Comparison of ENCODE assay signal across 13 cellular contexts in genomic region chr1:84720275-84720780, GRCh38. TPM values are rescaled to one million over a fixed set of nuclear protein-coding genes. Genes with fewer than 3 reads are reported as not detected.
DNase-seq lines count a peak whose midpoint lies in the region; ATAC-seq, FAIRE-seq and TF ChIP-seq lines count a peak whose summit lies in the region.
"Had no signal": no experiment of that assay in that cellular context is flagged by ENCODE, and none has a peak within 500 bp of the region (broad histone marks: within the 10 kb centered on the region; RNA-seq: fewer than 3 reads in every experiment).

No MANE protein-coding gene starts in this region.

- no peak overlapping the region for H3K27ac Mint-ChIP-seq in endodermal cell
- H3K27ac Mint-ChIP-seq in CD8-positive, alpha-beta T cell, result no peak overlapping the region

- H3K9me3 ChIP-seq in endodermal cell (ENCODE audit: control insufficient read depth, low read length), result no peaks in the 10 kb centered on the region
- H3K9me3 ChIP-seq in pancreas, result no peaks in the 10 kb centered on the region
- H3K9me3 ChIP-seq in CD8-positive, alpha-beta T cell (ENCODE audit: low read length), result no peaks in the 10 kb centered on the region
- H3K9me3 ChIP-seq: BE2C had no signal

- H3K27ac ChIP-seq in endodermal cell (ENCODE audit: low read depth, low read length) (peak overlapping the region; percentile 6), pancreas (peak overlapping the region in 2 of 4 donors; percentile 69 to 71)
- no peak overlapping the region for H3K27ac ChIP-seq in CD8-positive, alpha-beta T cell (ENCODE audit: low read depth, low read length)
- H3K27ac ChIP-seq: cardiac muscle cell had no signal

- H3K27me3 ChIP-seq in endodermal cell (ENCODE audit: control insufficient read depth, insufficient read depth, low read length, poor library complexity, severe bottlenecking) (no peaks in the 10 kb centered on the region), pancreas (no peaks in the 10 kb centered on the region)
- H3K27me3 ChIP-seq in CD8-positive, alpha-beta T cell (ENCODE audit: insufficient read depth, low read length), result no peaks in the 10 kb centered on the region
- H3K27me3 ChIP-seq: BE2C, cardiac muscle cell had no signal

- H3K4me3 Mint-ChIP-seq in endodermal cell, result no peak overlapping the region
- no peak overlapping the region for H3K4me3 Mint-ChIP-seq in CD8-positive, alpha-beta T cell

- H3K9me3 Mint-ChIP-seq in endodermal cell, result no peaks in the 10 kb centered on the region
- no peaks in the 10 kb centered on the region for H3K9me3 Mint-ChIP-seq in CD8-positive, alpha-beta T cell

- peaks cover 15% of the 10 kb centered on the region for H3K4me1 ChIP-seq in endodermal cell (ENCODE audit: control insufficient read depth, insufficient read depth, low read length)
- H3K4me1 ChIP-seq in pancreas, result peaks cover 4 to 18% (median 15%) of the 10 kb centered on the region in 3 donors
- no peaks in the 10 kb centered on the region for H3K4me1 ChIP-seq in CD8-positive, alpha-beta T cell (ENCODE audit: insufficient read depth, low read length)

- no peak for FAIRE-seq in pancreas (lab: Jason Lieb, UNC)
- FAIRE-seq: frontal cortex had no signal

- TF ChIP-seq CTCF in GM12865 (IDR thresholded peaks at IDR 0.05; ENCODE audit: insufficient read depth, low read depth, low read length, missing control alignments) (no peak), endodermal cell (conservative IDR thresholded peaks at IDR 0.05) (no peak), pancreas (IDR thresholded peaks at IDR 0.05) (no peak)
- TF ChIP-seq CTCF in CD8-positive, alpha-beta T cell (IDR thresholded peaks at IDR 0.05), result no peak

- H3K27me3 Mint-ChIP-seq in endodermal cell (ENCODE audit: insufficient read depth), result peaks cover 15% of the 10 kb centered on the region
- peaks cover 2% of the 10 kb centered on the region for H3K27me3 Mint-ChIP-seq in CD8-positive, alpha-beta T cell (ENCODE audit: low read depth)

- CTCF ChIA-PET in CD8-positive, alpha-beta T cell (lab: Charles Lee), result no interaction called here

- H3K36me3 Mint-ChIP-seq in endodermal cell (ENCODE audit: low read depth), result no peaks in the 10 kb centered on the region
- no peaks in the 10 kb centered on the region for H3K36me3 Mint-ChIP-seq in CD8-positive, alpha-beta T cell

- H3K4me3 ChIP-seq in GM12865 (ENCODE audit: low read depth, low read length), result no peak overlapping the region
- H3K4me3 ChIP-seq in endodermal cell (ENCODE audit: low read length), result no peak overlapping the region
- no peak overlapping the region for H3K4me3 ChIP-seq in pancreas
- H3K4me3 ChIP-seq in CD8-positive, alpha-beta T cell (ENCODE audit: low read depth, low read length), result no peak overlapping the region
- H3K4me3 ChIP-seq: cardiac muscle cell had no signal

- intact Hi-C loops in pancreas (cut with DNase I), result no loop called here
- intact Hi-C loops in CD8-positive, alpha-beta T cell (cut with DNase I, micrococcal nuclease), result loop anchor here in 1 of 2 experiments (5.0 kb wide), 1 partner anchor 33 kb away; no protein-coding TSS in a partner anchor

- DNase-seq in GM12865 (ENCODE audit: low read depth) (peak; percentile 15), endodermal cell (no peak), pancreas (peak in 1 of 6 donors; percentile 18), activated gamma-delta T cell treated with Interleukin-2 at 50 U/mL for 16 hours (no peak)
- DNase-seq in CD8-positive, alpha-beta T cell, result no peak
- DNase-seq: BE2C, NCI-H510A treated with DMSO at 0.1 percent for 48 hours had no signal

- 90% methylated on average over 4 to 5 of the region's 5 CpGs for WGBS in endodermal cell (ENCODE audit: insufficient coverage in 1 of 2, insufficient read length in 1 of 2), 2 experiments
- 5 to 10% methylated on average over 5 of the region's 5 CpGs for WGBS in pancreas, 2 donors

- H3K4me1 Mint-ChIP-seq in endodermal cell, result peaks cover 24% of the 10 kb centered on the region
- no peaks in the 10 kb centered on the region for H3K4me1 Mint-ChIP-seq in CD8-positive, alpha-beta T cell (ENCODE audit: low read depth)

- H3K9ac ChIP-seq in endodermal cell (ENCODE audit: extremely low read depth, low read length, poor library complexity, severe bottlenecking), result no peak overlapping the region

- H3K36me3 ChIP-seq in endodermal cell (ENCODE audit: control insufficient read depth, insufficient read depth, low read length), result no peaks in the 10 kb centered on the region
- H3K36me3 ChIP-seq in pancreas, result no peaks in the 10 kb centered on the region
- no peaks in the 10 kb centered on the region for H3K36me3 ChIP-seq in CD8-positive, alpha-beta T cell (ENCODE audit: insufficient read depth, low read length)
- H3K36me3 ChIP-seq: BE2C, cardiac muscle cell had no signal

- ATAC-seq in HG02943 (IDR thresholded peaks at IDR 0.05; ENCODE audit: low read depth, unreplicated experiment) (peak; percentile 74), pancreas (peak; percentile 70 to 87 (median 83)), GM18867 (IDR thresholded peaks at IDR 0.05; ENCODE audit: unreplicated experiment) (no peak), HG03196 (IDR thresholded peaks at IDR 0.05; ENCODE audit: unreplicated experiment) (no peak)
- no peak for ATAC-seq in CD8-positive, alpha-beta T cell
- ATAC-seq: HCT116 had no signal

- POLR2A ChIA-PET in CD8-positive, alpha-beta T cell (lab: Charles Lee), result interaction anchor here (0.7 kb wide), 1 partner anchor 9 kb away, joined by 3 read pairs; no protein-coding TSS in a partner anchor

RNA-seq across cellular contexts. Expression of gene SSX2IP, which starts 30.1 kb away (rescaled TPM):
- total RNA-seq in endodermal cell (10 to 100 TPM; 16.6 to 21.8 TPM), pancreas (1 to 10 TPM; 2.7 to 6.7 (median 5.3) TPM)
- 18.8 TPM for polyA plus RNA-seq in endodermal cell (2013, experiment 1 of 2)
- 19.6 TPM for polyA plus RNA-seq in endodermal cell (2013, experiment 2 of 2)
- polyA plus RNA-seq in pancreas, result 10 to 100 TPM in 1 of 2 donors, 1 to 10 TPM in 1; 1.9 to 10.2 TPM
- total RNA-seq in CD8-positive, alpha-beta T cell, result 10 to 100 TPM; 11.4 to 12.3 TPM

Comparison
In these comparisons a context has a peak if more than half of its experiments do, and no peak if none do; other contexts are left out.
1. ATAC-seq: peak in HG02943 (single experiment) and pancreas (4 of 4); none in CD8-positive, alpha-beta T cell (single experiment), GM18867 (single experiment) and HG03196 (single experiment).